Comparison of ENCODE assay signal across 11 cellular contexts in the genomic region with DNA sequence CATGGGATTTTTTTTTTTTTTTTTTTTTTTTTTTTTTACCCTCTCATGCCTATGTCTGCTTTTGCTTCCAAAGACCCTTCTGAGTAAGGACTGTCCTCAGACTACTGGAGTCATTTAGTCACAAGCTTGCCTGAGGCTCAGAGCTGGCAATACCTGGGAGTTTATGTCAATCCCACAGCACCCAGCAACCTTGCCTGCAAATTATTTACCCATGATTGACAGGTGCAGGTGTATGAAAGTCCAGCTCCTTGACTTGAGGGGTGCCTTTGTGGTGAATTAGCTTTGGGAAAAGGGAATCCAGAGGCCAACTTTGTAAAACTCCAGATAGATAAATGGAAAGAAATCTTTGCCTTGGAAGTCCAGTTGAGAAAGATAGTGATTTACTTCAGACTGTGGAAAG. TPM values are rescaled to one million over a fixed set of nuclear protein-coding genes. Genes with fewer than 3 reads are reported as not detected.
"Had no signal": no experiment of that assay in that cellular context is flagged by ENCODE, and none has a peak within 500 bp of the region (broad histone marks: within the 10 kb centered on the region; RNA-seq: fewer than 3 reads in every experiment).

No MANE protein-coding gene starts in this region.

RNA-seq across cellular contexts. Expression of a gene that starts 53.2 kb away (rescaled TPM):
- total RNA-seq: dermis blood vessel endothelial cell, esophagus squamous epithelium, heart right ventricle, left lobe of liver, neural crest cell, posterior vena cava, right atrium auricular region, sciatic nerve had no signal
- polyA plus RNA-seq: heart right ventricle, keratinocyte, liver, urinary bladder had no signal
